ENCODE assay signal across 8 cellular contexts in genomic region chr19:57280165-57280912, GRCh38. TPM values are rescaled to one million over a fixed set of nuclear protein-coding genes. Genes with fewer than 3 reads are reported as not detected.
DNase-seq lines count a peak whose midpoint lies in the region; ATAC-seq and TF ChIP-seq lines count a peak whose summit lies in the region.

Gene ZNF460, plus strand, starts transcription at chr19:57280485. Its CDS starts 322 bp downstream, at chr19:57280807.

- H3K9me3 Mint-ChIP-seq in CD4-positive, alpha-beta memory T cell = peaks cover 0 to 2% (median 0%) of the 10 kb centered on the region in 8 donors
- H3K9me3 Mint-ChIP-seq in activated CD4-positive, alpha-beta memory T cell treated with anti-CD3 and anti-CD28 coated beads, Interleukin-2, amount 10 ng/mL, durations not matched to agents 7 days and 5 days = peaks cover 2% of the 10 kb centered on the region

- ATAC-seq in GM19455 (IDR thresholded peaks at IDR 0.05; ENCODE audit: unreplicated experiment) (peak; percentile 78), lower lobe of right lung (peak; percentile 98)

- no peak within 1 kb of the TSS for H3K27ac Mint-ChIP-seq in CD4-positive, alpha-beta memory T cell
- H3K27ac Mint-ChIP-seq in activated CD4-positive, alpha-beta memory T cell treated with anti-CD3 and anti-CD28 coated beads, Interleukin-2, amount 10 ng/mL, durations not matched to agents 7 days and 5 days = no peak within 1 kb of the TSS

- POLR2A ChIA-PET in CD4-positive, alpha-beta memory T cell (lab: Charles Lee; ENCODE audit: partially characterized antibody) = interaction anchor here (0.6 to 1.6 kb wide), 2 partner anchors 40 kb away, joined by 3 to 20 read pairs; partner anchors contain the start of genes ZNF543 and ZNF805
- POLR2A ChIA-PET in activated CD4-positive, alpha-beta memory T cell treated with anti-CD3 and anti-CD28 coated beads, Interleukin-2, amount 10 ng/mL, durations not matched to agents 7 days and 5 days (lab: Charles Lee) = interaction anchor here (0.9 to 1.5 kb wide), 4 partner anchors 18 to 903 kb away, joined by 3 to 5 read pairs (median 3); partner anchors contain the start of genes ZNF274 and ZNF805

- no peak for TF ChIP-seq CTCF in lower lobe of right lung (IDR thresholded peaks at IDR 0.05)

- H3K36me3 Mint-ChIP-seq in CD4-positive, alpha-beta memory T cell = peaks cover 14 to 42% of the 10 kb centered on the region in 2 donors
- peaks cover 43% of the 10 kb centered on the region for H3K36me3 Mint-ChIP-seq in activated CD4-positive, alpha-beta memory T cell treated with anti-CD3 and anti-CD28 coated beads, Interleukin-2, amount 10 ng/mL, durations not matched to agents 7 days and 5 days (ENCODE audit: low read depth)

- peaks cover 6 to 39% (median 27%) of the 10 kb centered on the region in 4 donors for H3K4me1 Mint-ChIP-seq in CD4-positive, alpha-beta memory T cell
- H3K4me1 Mint-ChIP-seq in activated CD4-positive, alpha-beta memory T cell treated with anti-CD3 and anti-CD28 coated beads, Interleukin-2, amount 10 ng/mL, durations not matched to agents 7 days and 5 days = peaks cover 36% of the 10 kb centered on the region

- H3K36me3 ChIP-seq in CD4-positive, alpha-beta memory T cell (ENCODE audit: insufficient read depth, low read length) = peaks cover 11% of the 10 kb centered on the region
- H3K36me3 ChIP-seq in lower lobe of right lung = peaks cover 22% of the 10 kb centered on the region

- intact Hi-C loops in CD4-positive, alpha-beta memory T cell (cut with micrococcal nuclease) = loop anchor here (1.0 to 5.0 kb wide), 5 partner anchors 40 to 155 kb away; partner anchors contain the start of genes TRAPPC2B, ZNF264, ZNF543 and ZNF547
- intact Hi-C loops in lower lobe of right lung (cut with DNase I) = no loop called here

- peaks cover 38% of the 10 kb centered on the region for H3K4me1 ChIP-seq in CD4-positive, alpha-beta memory T cell (ENCODE audit: insufficient read depth, low read length)
- H3K4me1 ChIP-seq in lower lobe of right lung = peaks cover 41% of the 10 kb centered on the region

- H3K27me3 Mint-ChIP-seq in CD4-positive, alpha-beta memory T cell = no peaks in the 10 kb centered on the region
- H3K27me3 Mint-ChIP-seq in activated CD4-positive, alpha-beta memory T cell treated with anti-CD3 and anti-CD28 coated beads, Interleukin-2, amount 10 ng/mL, durations not matched to agents 7 days and 5 days = no peaks in the 10 kb centered on the region

- H3K9me3 ChIP-seq in CD4-positive, alpha-beta memory T cell (ENCODE audit: control insufficient read depth in 1 of 2, low read length in 2 of 2) = no peaks in the 10 kb centered on the region
- H3K9me3 ChIP-seq in lower lobe of right lung = no peaks in the 10 kb centered on the region

- CTCF ChIA-PET in CD4-positive, alpha-beta memory T cell (lab: Charles Lee; ENCODE audit: partially characterized antibody) = no interaction called here
- CTCF ChIA-PET in activated CD4-positive, alpha-beta memory T cell treated with anti-CD3 and anti-CD28 coated beads, Interleukin-2, amount 10 ng/mL, durations not matched to agents 7 days and 5 days (lab: Charles Lee) = no interaction called here

- no peaks in the 10 kb centered on the region for H3K27me3 ChIP-seq in CD4-positive, alpha-beta memory T cell (ENCODE audit: insufficient read depth, low read length)
- no peaks in the 10 kb centered on the region for H3K27me3 ChIP-seq in lower lobe of right lung (ENCODE audit: low read depth)

- H3K4me3 ChIP-seq in CD4-positive, alpha-beta memory T cell (ENCODE audit: low read length in 2 of 2) = peak within 1 kb of the TSS; percentile 68 to 100
- peak within 1 kb of the TSS; percentile 94 for H3K4me3 ChIP-seq in lower lobe of right lung

- H3K4me3 Mint-ChIP-seq in CD4-positive, alpha-beta memory T cell = no peak within 1 kb of the TSS
- no peak within 1 kb of the TSS for H3K4me3 Mint-ChIP-seq in activated CD4-positive, alpha-beta memory T cell treated with anti-CD3 and anti-CD28 coated beads, Interleukin-2, amount 10 ng/mL, durations not matched to agents 7 days and 5 days

- peak; percentile 95 to 97 (median 97) for DNase-seq in CD4-positive, alpha-beta memory T cell
- peak; percentile 99 for DNase-seq in HK-2 (ENCODE audit: unreplicated experiment)
- DNase-seq in NCI-H82 treated with DMSO at 0.1 percent for 48 hours (lab: John Stamatoyannopoulos, UW; ENCODE audit: unreplicated experiment) = peak; percentile 89
- peak; percentile 96 for DNase-seq in activated CD4-positive, alpha-beta memory T cell treated with anti-CD3 and anti-CD28 coated beads, Interleukin-2, amount 10 ng/mL, durations not matched to agents 7 days and 5 days
- peak; percentile 94 for DNase-seq in effector CD4-positive, alpha-beta T cell
- peak; percentile 97 for DNase-seq in lower lobe of right lung
- DNase-seq in stimulated activated CD4-positive, alpha-beta T cell treated with anti-CD3 and anti-CD28 coated beads, TNF-alpha, amount 100 ng/mL, for 24 hours (ENCODE audit: low read depth in 3 of 3) = peak; percentile 93 to 95 (median 94)

- peak within 1 kb of the TSS; percentile 100 for H3K27ac ChIP-seq in CD4-positive, alpha-beta memory T cell (ENCODE audit: low read depth, low read length)
- H3K27ac ChIP-seq in lower lobe of right lung = peak within 1 kb of the TSS; percentile 98

RNA-seq across cellular contexts. Expression of gene ZNF460, which starts in this region (rescaled TPM):
- total RNA-seq in CD4-positive, alpha-beta memory T cell = 10 to 100 TPM; 60.2 to 69.6 TPM
- polyA plus RNA-seq in CD4-positive, alpha-beta memory T cell = 1 to 10 TPM; 4.4 to 4.8 TPM
- total RNA-seq in activated CD4-positive, alpha-beta memory T cell treated with anti-CD3 and anti-CD28 coated beads, Interleukin-2, amount 10 ng/mL, durations not matched to agents 7 days and 5 days = 10 to 100 TPM; 40.0 to 42.0 TPM
- total RNA-seq in lower lobe of right lung = 51.4 TPM

Comparison
In these comparisons a context has a peak if more than half of its experiments do, and no peak if none do; other contexts are left out.
1. Peak in every context shown above with its lines: DNase-seq, ATAC-seq, H3K4me3 ChIP-seq and H3K27ac ChIP-seq.